In genomic region chr16:30372725-30373124, GRCh38 we compare ENCODE assay signal across 15 cellular contexts. TPM values are rescaled to one million over a fixed set of nuclear protein-coding genes. Genes with fewer than 3 reads are reported as not detected.
A peak's percentile ranks its signal among the peaks of the same experiment; 100 is the strongest.
DNase-seq lines count a peak whose midpoint lies in the region; ATAC-seq and TF ChIP-seq lines count a peak whose summit lies in the region.
"Had no signal": no experiment of that assay in that cellular context is flagged by ENCODE, and none has a peak within 500 bp of the region (broad histone marks: within the 10 kb centered on the region; RNA-seq: fewer than 3 reads in every experiment).

No MANE protein-coding gene starts in this region.

- intact Hi-C loops in activated CD4-positive, alpha-beta memory T cell treated with anti-CD3 and anti-CD28 coated beads for 36 hours (cut with micrococcal nuclease): loop anchor here (10.0 kb wide), 2 partner anchors 548 to 552 kb away; partner anchors contain the start of genes FBXL19 and MVP
- intact Hi-C loops in OCI-LY7 (cut with micrococcal nuclease; ENCODE audit: unreplicated experiment): loop anchor here (10.0 kb wide), 1 partner anchor 378 kb away; the partner anchor contains the start of genes HIRIP3 and INO80E
- intact Hi-C loops in dorsolateral prefrontal cortex (cut with DNase I): no loop called here
- intact Hi-C loops in psoas muscle (cut with DNase I): loop anchor here in 1 of 2 donors (5.0 kb wide), 1 partner anchor 35 kb away; the partner anchor contains the start of gene ZNF771
- intact Hi-C loops in ascending aorta (cut with DNase I): loop anchor here (10.0 kb wide), 2 partner anchors 278 to 558 kb away; partner anchors contain the start of genes PAGR1, PRRT2, TBX6 and YPEL3

- no peaks in the 10 kb centered on the region for H3K9me3 Mint-ChIP-seq in activated CD4-positive, alpha-beta memory T cell treated with anti-CD3 and anti-CD28 coated beads for 36 hours
- no peaks in the 10 kb centered on the region for H3K9me3 Mint-ChIP-seq in activated CD4-positive, alpha-beta memory T cell treated with anti-CD3 and anti-CD28 coated beads, Interleukin-2, amount 10 ng/mL, durations not matched to agents 7 days and 5 days

- H2AFZ ChIP-seq in OCI-LY7 (ENCODE audit: low read length): peak overlapping the region; percentile 4; the same call in 1 of the 2 replicates

- H3K4me1 Mint-ChIP-seq in activated CD4-positive, alpha-beta memory T cell treated with anti-CD3 and anti-CD28 coated beads for 36 hours (ENCODE audit: low read depth): peaks cover 25% of the 10 kb centered on the region
- peaks cover 32% of the 10 kb centered on the region for H3K4me1 Mint-ChIP-seq in activated CD4-positive, alpha-beta memory T cell treated with anti-CD3 and anti-CD28 coated beads, Interleukin-2, amount 10 ng/mL, durations not matched to agents 7 days and 5 days

- 46 to 73% (median 54%) methylated on average over 5 of the region's 5 CpGs for WGBS in psoas muscle, 3 donors

- H3K79me2 ChIP-seq in OCI-LY7 (ENCODE audit: insufficient read depth, low read depth, low read length): peaks cover 22% of the 10 kb centered on the region

- H3K27ac ChIP-seq in OCI-LY7 (ENCODE audit: low read depth, low read length, poor library complexity, severe bottlenecking) (peak overlapping the region; percentile 77), dorsolateral prefrontal cortex (peak overlapping the region; percentile 86 to 100 (median 99)), psoas muscle (peak overlapping the region; percentile 97), ascending aorta (no peak overlapping the region)
- H3K27ac ChIP-seq: A549, brain microvascular endothelial cell, epithelial cell of prostate, left lung had no signal

- H3K27me3 ChIP-seq in dorsolateral prefrontal cortex (no peaks in the 10 kb centered on the region), psoas muscle (ENCODE audit: insufficient read depth in 3 of 3, low read length in 2 of 3) (no peaks in the 10 kb centered on the region), ascending aorta (no peaks in the 10 kb centered on the region)
- H3K27me3 ChIP-seq: brain microvascular endothelial cell, left lung had no signal

- POLR2A ChIA-PET in activated CD4-positive, alpha-beta memory T cell treated with anti-CD3 and anti-CD28 coated beads for 36 hours (lab: Charles Lee): no interaction called here
- POLR2A ChIA-PET in activated CD4-positive, alpha-beta memory T cell treated with anti-CD3 and anti-CD28 coated beads, Interleukin-2, amount 10 ng/mL, durations not matched to agents 7 days and 5 days (lab: Charles Lee): no interaction called here
- POLR2A ChIA-PET in OCI-LY7 (lab: Charles Lee): interaction anchor here (2.3 to 2.6 kb wide), 2 partner anchors 10 to 34 kb away, joined by 14 to 26 read pairs; partner anchors contain the start of genes SEPTIN1 and ZNF771

- H3K27me3 Mint-ChIP-seq in activated CD4-positive, alpha-beta memory T cell treated with anti-CD3 and anti-CD28 coated beads for 36 hours: peaks cover 3% of the 10 kb centered on the region
- H3K27me3 Mint-ChIP-seq in activated CD4-positive, alpha-beta memory T cell treated with anti-CD3 and anti-CD28 coated beads, Interleukin-2, amount 10 ng/mL, durations not matched to agents 7 days and 5 days: no peaks in the 10 kb centered on the region

- peaks cover 16% of the 10 kb centered on the region for H3K36me3 Mint-ChIP-seq in activated CD4-positive, alpha-beta memory T cell treated with anti-CD3 and anti-CD28 coated beads for 36 hours
- H3K36me3 Mint-ChIP-seq in activated CD4-positive, alpha-beta memory T cell treated with anti-CD3 and anti-CD28 coated beads, Interleukin-2, amount 10 ng/mL, durations not matched to agents 7 days and 5 days (ENCODE audit: low read depth): peaks cover 15% of the 10 kb centered on the region

- TF ChIP-seq CTCF in OCI-LY7 (conservative IDR thresholded peaks at IDR 0.05; ENCODE audit: low read length) (no peak), dorsolateral prefrontal cortex (IDR thresholded peaks at IDR 0.05 in 54 of 56, conservative IDR thresholded peaks at IDR 0.05 in 2 of 56; ENCODE audit: low read depth in 1 of 56, partially characterized antibody in 56 of 56) (no peak), psoas muscle (IDR thresholded peaks at IDR 0.05) (no peak), ascending aorta (IDR thresholded peaks at IDR 0.05) (no peak)

- H4K20me1 ChIP-seq in OCI-LY7 (ENCODE audit: insufficient read depth, low read length): peaks cover 18% of the 10 kb centered on the region

- ATAC-seq in psoas muscle (no peak), HG02763 (IDR thresholded peaks at IDR 0.05; ENCODE audit: unreplicated experiment) (no peak)
- ATAC-seq: A549, left lung had no signal

- BruUV-seq in OCI-LY7 (replicated peaks; lab: Mats Ljungman, UMichigan): no TSS peak

- H3K9me3 ChIP-seq in OCI-LY7 (ENCODE audit: low read length): no peaks in the 10 kb centered on the region
- no peaks in the 10 kb centered on the region for H3K9me3 ChIP-seq in psoas muscle
- no peaks in the 10 kb centered on the region for H3K9me3 ChIP-seq in ascending aorta
- H3K9me3 ChIP-seq: A549, left lung had no signal

- CTCF ChIA-PET in activated CD4-positive, alpha-beta memory T cell treated with anti-CD3 and anti-CD28 coated beads for 36 hours (lab: Charles Lee): interaction anchor here (0.9 to 2.3 kb wide), 2 partner anchors 36 to 256 kb away, joined by 3 to 25 read pairs; partner anchors contain the start of gene ZNF771
- CTCF ChIA-PET in activated CD4-positive, alpha-beta memory T cell treated with anti-CD3 and anti-CD28 coated beads, Interleukin-2, amount 10 ng/mL, durations not matched to agents 7 days and 5 days (lab: Charles Lee): interaction anchor here (2.4 kb wide), 1 partner anchor 45 kb away, joined by 10 read pairs; no protein-coding TSS in a partner anchor
- CTCF ChIA-PET in OCI-LY7 (lab: Charles Lee; ENCODE audit: unreplicated experiment): interaction anchor here (0.6 kb wide), 1 partner anchor 625 kb away, joined by 5 read pairs; no protein-coding TSS in a partner anchor

- no peaks in the 10 kb centered on the region for H3K9me2 ChIP-seq in OCI-LY7 (ENCODE audit: insufficient read depth, low read length)

- H3K4me3 ChIP-seq in OCI-LY7 (ENCODE audit: low read depth, low read length, poor library complexity, severe bottlenecking) (peak overlapping the region; percentile 63), dorsolateral prefrontal cortex (no peak overlapping the region), psoas muscle (peak overlapping the region; percentile 65), ascending aorta (no peak overlapping the region)
- H3K4me3 ChIP-seq: A549, left lung had no signal

- H3K4me3 Mint-ChIP-seq in activated CD4-positive, alpha-beta memory T cell treated with anti-CD3 and anti-CD28 coated beads for 36 hours: no peak overlapping the region
- no peak overlapping the region for H3K4me3 Mint-ChIP-seq in activated CD4-positive, alpha-beta memory T cell treated with anti-CD3 and anti-CD28 coated beads, Interleukin-2, amount 10 ng/mL, durations not matched to agents 7 days and 5 days

- peak overlapping the region; percentile 86 for H3K4me2 ChIP-seq in OCI-LY7 (ENCODE audit: low read length)
- H3K4me2 ChIP-seq: A549 had no signal

- no peak for DNase-seq in activated CD4-positive, alpha-beta memory T cell treated with anti-CD3 and anti-CD28 coated beads for 36 hours
- DNase-seq in activated CD4-positive, alpha-beta memory T cell treated with anti-CD3 and anti-CD28 coated beads, Interleukin-2, amount 10 ng/mL, durations not matched to agents 7 days and 5 days: no peak
- peak; percentile 33 for DNase-seq in OCI-LY7 (ENCODE audit: low spot score)
- DNase-seq in dorsolateral prefrontal cortex: no peak
- peak in 1 of 2 donors; percentile 60 for DNase-seq in psoas muscle
- DNase-seq in ascending aorta (ENCODE audit: low spot score in 2 of 2): no peak
- no peak for DNase-seq in NCI-H2107 treated with DMSO at 0.1 percent for 48 hours (lab: John Stamatoyannopoulos, UW; ENCODE audit: unreplicated experiment)
- DNase-seq: activated CD8-positive, alpha-beta memory T cell treated with anti-CD3 and anti-CD28 coated beads, Interleukin-2, amount 50 U/mL, for 4 hours; brain microvascular endothelial cell; left lung; NCI-H526 treated with DMSO at 0.1 percent for 48 hours; stimulated activated CD4-positive, alpha-beta T cell treated with anti-CD3 and anti-CD28 coated beads, Interleukin-12 subunit alpha, Interleukin-12 subunit beta, amount 100 ng/mL, for 4 hours had no signal

- H3K4me1 ChIP-seq in OCI-LY7 (ENCODE audit: insufficient read depth, low read length, poor library complexity, severe bottlenecking) (peaks cover 37% of the 10 kb centered on the region), psoas muscle (peaks cover 48% of the 10 kb centered on the region), ascending aorta (peaks cover 12 to 15% of the 10 kb centered on the region in 2 donors)

- H3K27ac Mint-ChIP-seq in activated CD4-positive, alpha-beta memory T cell treated with anti-CD3 and anti-CD28 coated beads for 36 hours: peak overlapping the region; percentile 33
- H3K27ac Mint-ChIP-seq in activated CD4-positive, alpha-beta memory T cell treated with anti-CD3 and anti-CD28 coated beads, Interleukin-2, amount 10 ng/mL, durations not matched to agents 7 days and 5 days: no peak overlapping the region

- peaks cover 18% of the 10 kb centered on the region for H3K36me3 ChIP-seq in OCI-LY7 (ENCODE audit: insufficient read depth, low read length)
- H3K36me3 ChIP-seq in psoas muscle (ENCODE audit: insufficient read depth in 1 of 2, low read depth in 1 of 2): peaks cover 0 to 5% of the 10 kb centered on the region in 2 donors
- H3K36me3 ChIP-seq in ascending aorta: no peaks in the 10 kb centered on the region
- H3K36me3 ChIP-seq: brain microvascular endothelial cell, left lung had no signal

RNA-seq across cellular contexts. Expression of gene MYL11, which starts 1.9 kb away (rescaled TPM):
- total RNA-seq in activated CD4-positive, alpha-beta memory T cell treated with anti-CD3 and anti-CD28 coated beads for 36 hours: 1 to 10 TPM in 1 of 2 experiments, under 1 TPM in 1; 0.83 to 1.6 TPM
- 1 to 10 TPM in 1 of 2 experiments, not detected in 1; 1.2 TPM for total RNA-seq in activated CD4-positive, alpha-beta memory T cell treated with anti-CD3 and anti-CD28 coated beads, Interleukin-2, amount 10 ng/mL, durations not matched to agents 7 days and 5 days
- total RNA-seq in OCI-LY7 (2014; rRNA removed; shearing (Covaris generic)): 3.2 and 3.3 TPM in 2 replicates
- total RNA-seq in OCI-LY7 (2022) (1.7 and 3.9 TPM in 2 replicates), dorsolateral prefrontal cortex (1 to 10 TPM in 12 of 120 experiments, under 1 TPM in 1, not detected in 107; 0.95 to 3.8 (median 2.0) TPM), psoas muscle (1,000 to 10,000 TPM; 1,414 to 6,743 (median 2,777) TPM), ascending aorta (not detected)
- 1,000 to 10,000 TPM in 2 of 3 donors, 100 to 1,000 TPM in 1; 636 to 4,264 (median 2,548) TPM for polyA plus RNA-seq in psoas muscle

RNA-seq across cellular contexts. Expression of gene TBC1D10B, which starts 2.4 kb away (rescaled TPM):
- 10 to 100 TPM; 54.7 to 54.8 TPM for total RNA-seq in activated CD4-positive, alpha-beta memory T cell treated with anti-CD3 and anti-CD28 coated beads for 36 hours
- total RNA-seq in activated CD4-positive, alpha-beta memory T cell treated with anti-CD3 and anti-CD28 coated beads, Interleukin-2, amount 10 ng/mL, durations not matched to agents 7 days and 5 days: 10 to 100 TPM; 69.2 TPM
- total RNA-seq in OCI-LY7 (2014; rRNA removed; shearing (Covaris generic)): 38.6 and 44.9 TPM in 2 replicates
- 74.8 and 78.6 TPM in 2 replicates for total RNA-seq in OCI-LY7 (2022)
- 10 to 100 TPM; 50.3 to 87.6 (median 67.1) TPM for total RNA-seq in dorsolateral prefrontal cortex
- 10 to 100 TPM; 30.1 to 50.0 (median 34.1) TPM for total RNA-seq in psoas muscle
- 10 to 100 TPM; 24.5 to 45.0 (median 26.4) TPM for polyA plus RNA-seq in psoas muscle
- total RNA-seq in ascending aorta: 20.9 TPM

RNA-seq across cellular contexts. Expression of gene SEPTIN1, which starts 9.6 kb away (rescaled TPM):
- total RNA-seq in activated CD4-positive, alpha-beta memory T cell treated with anti-CD3 and anti-CD28 coated beads for 36 hours: 100 to 1,000 TPM; 199 to 202 TPM
- total RNA-seq in activated CD4-positive, alpha-beta memory T cell treated with anti-CD3 and anti-CD28 coated beads, Interleukin-2, amount 10 ng/mL, durations not matched to agents 7 days and 5 days: 100 to 1,000 TPM; 343 to 354 TPM
- total RNA-seq in OCI-LY7 (2014; rRNA removed; shearing (Covaris generic)): 126 and 133 TPM in 2 replicates
- total RNA-seq in OCI-LY7 (2022): 171 and 181 TPM in 2 replicates
- 1 to 10 TPM; 1.6 to 8.3 (median 4.0) TPM for total RNA-seq in dorsolateral prefrontal cortex
- 1 to 10 TPM in 2 of 4 donors, under 1 TPM in 2; 0.34 to 1.8 (median 0.90) TPM for total RNA-seq in psoas muscle
- polyA plus RNA-seq in psoas muscle: under 1 TPM; 0.22 to 0.51 (median 0.28) TPM
- not detected for total RNA-seq in ascending aorta

RNA-seq across cellular contexts. Expression of gene CD2BP2, which starts 17.6 kb away (rescaled TPM):
- 10 to 100 TPM; 60.7 to 61.4 TPM for total RNA-seq in activated CD4-positive, alpha-beta memory T cell treated with anti-CD3 and anti-CD28 coated beads for 36 hours
- total RNA-seq in activated CD4-positive, alpha-beta memory T cell treated with anti-CD3 and anti-CD28 coated beads, Interleukin-2, amount 10 ng/mL, durations not matched to agents 7 days and 5 days: 10 to 100 TPM; 75.6 to 75.9 TPM
- 69.2 and 94.7 TPM in 2 replicates for total RNA-seq in OCI-LY7 (2014; rRNA removed; shearing (Covaris generic))
- total RNA-seq in OCI-LY7 (2022) (87.8 and 111 TPM in 2 replicates), dorsolateral prefrontal cortex (10 to 100 TPM; 45.0 to 76.5 (median 59.2) TPM), psoas muscle (10 to 100 TPM; 38.9 to 65.0 (median 49.6) TPM), ascending aorta (15.1 TPM)
- polyA plus RNA-seq in psoas muscle: 10 to 100 TPM; 31.0 to 61.8 (median 55.6) TPM

RNA-seq across cellular contexts. Expression of gene ZNF48, which starts 22.5 kb away (rescaled TPM):
- 10 to 100 TPM; 13.1 to 13.6 TPM for total RNA-seq in activated CD4-positive, alpha-beta memory T cell treated with anti-CD3 and anti-CD28 coated beads for 36 hours
- 10 to 100 TPM; 14.2 to 14.5 TPM for total RNA-seq in activated CD4-positive, alpha-beta memory T cell treated with anti-CD3 and anti-CD28 coated beads, Interleukin-2, amount 10 ng/mL, durations not matched to agents 7 days and 5 days
- total RNA-seq in OCI-LY7 (2014; rRNA removed; shearing (Covaris generic)): 15.7 and 18.8 TPM in 2 replicates
- total RNA-seq in OCI-LY7 (2022): 16.4 and 17.3 TPM in 2 replicates
- 10 to 100 TPM; 10.1 to 24.9 (median 16.6) TPM for total RNA-seq in dorsolateral prefrontal cortex
- 1 to 10 TPM; 2.8 to 7.8 (median 5.6) TPM for total RNA-seq in psoas muscle
- 1 to 10 TPM; 2.3 to 7.4 (median 3.2) TPM for polyA plus RNA-seq in psoas muscle
- total RNA-seq in ascending aorta: 25.1 TPM

Comparison
In these comparisons a context has a peak if more than half of its experiments do, and no peak if none do; other contexts are left out.
1. H3K27ac ChIP-seq: peak in OCI-LY7 (single experiment), dorsolateral prefrontal cortex (59 of 59) and psoas muscle (single experiment); none in ascending aorta (0 of 2).
2. H3K4me3 ChIP-seq: peak in OCI-LY7 (single experiment) and psoas muscle (single experiment); none in dorsolateral prefrontal cortex (0 of 59) and ascending aorta (0 of 2).
3. RNA of gene MYL11, which starts 1.9 kb away (total RNA-seq): 1,414 to 6,743 TPM in psoas muscle; 1.7 to 3.9 TPM in OCI-LY7, 0.83 to 1.6 TPM in activated CD4-positive, alpha-beta memory T cell treated with anti-CD3 and anti-CD28 coated beads for 36 hours, 1.2 TPM in activated CD4-positive, alpha-beta memory T cell treated with anti-CD3 and anti-CD28 coated beads, Interleukin-2, amount 10 ng/mL, durations not matched to agents 7 days and 5 days, 0.95 to 3.8 TPM in dorsolateral prefrontal cortex and not detected in ascending aorta (single experiment); every median in the first group is over 100 times any median in the second.
4. RNA of gene SEPTIN1, which starts 9.6 kb away (total RNA-seq): 343 to 354 TPM in activated CD4-positive, alpha-beta memory T cell treated with anti-CD3 and anti-CD28 coated beads, Interleukin-2, amount 10 ng/mL, durations not matched to agents 7 days and 5 days, 199 to 202 TPM in activated CD4-positive, alpha-beta memory T cell treated with anti-CD3 and anti-CD28 coated beads for 36 hours and 126 to 181 TPM in OCI-LY7; 1.6 to 8.3 TPM in dorsolateral prefrontal cortex, 0.34 to 1.8 TPM in psoas muscle and not detected in ascending aorta (single experiment); every median in the first group is over 10 times any median in the second.
5. intact Hi-C loops: an anchor here in activated CD4-positive, alpha-beta memory T cell treated with anti-CD3 and anti-CD28 coated beads for 36 hours (10.0 kb wide), OCI-LY7 (10.0 kb wide) and ascending aorta (10.0 kb wide); none called in dorsolateral prefrontal cortex.